In the genomic region with DNA sequence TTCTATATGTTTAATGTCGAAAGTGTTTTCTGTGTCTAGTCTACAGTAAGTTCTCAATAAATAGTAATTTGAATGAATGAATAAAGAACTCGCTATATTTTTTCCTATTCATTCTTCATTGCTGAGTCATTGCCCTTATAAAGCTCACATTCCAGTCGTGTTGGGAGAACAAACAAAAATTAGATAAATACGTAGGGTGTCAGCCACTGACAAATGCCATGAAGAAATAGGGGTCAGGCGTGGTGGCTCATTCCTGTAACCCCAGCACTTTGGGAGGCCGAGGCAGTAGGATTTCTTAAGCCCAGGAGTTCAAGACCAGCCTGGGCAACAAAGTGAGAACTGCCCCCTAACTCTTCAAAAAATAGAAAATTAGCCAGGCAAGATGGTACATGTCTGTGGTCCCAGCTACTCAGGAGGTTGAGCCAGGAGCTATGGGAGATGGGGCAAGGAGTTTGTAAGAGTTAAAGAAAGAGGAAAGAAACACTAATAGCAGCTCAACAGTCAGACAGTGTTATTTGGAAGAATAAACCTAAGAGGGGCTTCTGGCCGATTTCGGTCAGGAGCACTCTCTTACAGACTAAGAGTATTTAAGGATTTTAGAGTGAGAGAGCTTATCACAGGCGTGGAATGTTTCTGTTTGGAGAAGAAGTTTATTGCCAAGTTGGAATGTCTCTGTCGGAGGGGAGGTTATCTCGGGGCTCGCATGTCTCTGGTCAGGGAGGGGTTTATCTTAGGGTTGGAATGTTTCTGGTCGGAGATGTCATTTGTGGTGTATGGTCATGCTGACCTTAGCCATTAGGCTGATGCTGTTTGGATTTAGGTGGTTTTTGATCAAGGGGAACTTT, we compare ENCODE assay signal across 2 cellular contexts.
TF ChIP-seq lines count a peak whose summit lies in the region.

No MANE protein-coding gene starts in this region.

TF ChIP-seq in K562, 482 proteins besides CTCF, POLR2A, EP300 and RAD21 (continues in another document):
- no peak for TF ChIP-seq ARID1B (IDR thresholded peaks at IDR 0.05)
- TF ChIP-seq, protein P1, sequence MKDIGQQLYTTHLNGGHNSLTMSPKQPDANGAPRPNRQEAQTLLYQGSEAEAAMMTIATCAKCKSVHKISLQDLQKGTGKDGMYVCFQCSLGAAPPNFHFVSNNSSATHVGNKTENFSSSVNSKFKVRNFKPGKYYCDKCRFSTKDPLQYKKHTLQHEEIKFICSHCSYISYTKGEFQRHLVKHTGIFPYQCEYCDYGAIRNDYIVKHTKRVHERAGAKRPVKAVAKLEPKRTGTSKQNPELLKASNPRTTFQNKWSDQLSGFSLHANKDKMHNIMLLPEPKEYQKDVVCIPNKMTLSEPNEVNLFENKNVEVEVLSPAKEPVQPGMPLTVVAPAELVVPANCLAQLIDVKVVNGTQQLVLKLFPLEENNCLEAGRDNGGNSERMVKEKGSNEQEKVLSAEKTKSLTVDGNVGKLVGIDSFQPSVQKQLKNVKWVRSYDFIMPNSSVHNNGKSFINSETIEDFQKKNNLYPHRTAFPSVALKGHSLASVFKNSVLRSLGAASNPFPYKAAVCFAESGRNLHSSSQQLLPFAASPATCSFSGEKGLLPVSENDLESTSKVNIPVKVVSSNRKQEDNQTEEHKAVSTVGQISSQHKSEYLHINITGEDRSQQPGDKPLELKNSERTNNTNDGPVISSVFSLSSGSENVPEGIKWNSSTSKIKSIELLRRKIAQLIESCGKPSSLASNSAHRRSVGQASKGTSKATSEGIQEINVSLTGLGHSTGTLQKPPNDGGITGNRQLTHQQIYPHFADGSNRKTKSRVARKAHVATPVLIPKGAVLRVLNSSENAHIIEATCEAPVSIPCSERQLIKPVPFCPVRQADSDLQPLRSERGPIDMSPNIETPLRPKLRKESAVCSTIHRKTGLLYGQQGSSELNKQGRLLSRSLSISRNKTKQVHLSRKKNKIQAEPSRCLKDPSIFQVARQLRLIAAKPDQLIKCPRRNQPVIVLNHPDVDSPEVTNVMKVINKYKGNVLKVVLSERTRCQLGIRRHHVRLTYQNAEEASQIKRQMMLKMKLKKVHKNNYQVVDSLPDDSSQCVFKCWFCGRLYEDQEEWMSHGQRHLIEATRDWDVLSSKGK (CRISPR knock-in tag; IDR thresholded peaks at IDR 0.05) = no peak
- TF ChIP-seq CBX3 (IDR thresholded peaks at IDR 0.05; ENCODE audit: borderline replicate concordance in 1 of 2, low read length in 2 of 2) = peak in 1 of 2 experiments; percentile 78; a peak in 1 of 3 replicates
- TF ChIP-seq NCOR1 (IDR thresholded peaks at IDR 0.05) = no peak
- TF ChIP-seq ZNF57 (CRISPR knock-in tag; IDR thresholded peaks at IDR 0.05) = no peak
- TF ChIP-seq NFE2L1 (tag; IDR thresholded peaks at IDR 0.05; ENCODE audit: borderline replicate concordance, low read depth) = peak; percentile 49; the same call in 1 of the 2 replicates
- TF ChIP-seq, protein P2, sequence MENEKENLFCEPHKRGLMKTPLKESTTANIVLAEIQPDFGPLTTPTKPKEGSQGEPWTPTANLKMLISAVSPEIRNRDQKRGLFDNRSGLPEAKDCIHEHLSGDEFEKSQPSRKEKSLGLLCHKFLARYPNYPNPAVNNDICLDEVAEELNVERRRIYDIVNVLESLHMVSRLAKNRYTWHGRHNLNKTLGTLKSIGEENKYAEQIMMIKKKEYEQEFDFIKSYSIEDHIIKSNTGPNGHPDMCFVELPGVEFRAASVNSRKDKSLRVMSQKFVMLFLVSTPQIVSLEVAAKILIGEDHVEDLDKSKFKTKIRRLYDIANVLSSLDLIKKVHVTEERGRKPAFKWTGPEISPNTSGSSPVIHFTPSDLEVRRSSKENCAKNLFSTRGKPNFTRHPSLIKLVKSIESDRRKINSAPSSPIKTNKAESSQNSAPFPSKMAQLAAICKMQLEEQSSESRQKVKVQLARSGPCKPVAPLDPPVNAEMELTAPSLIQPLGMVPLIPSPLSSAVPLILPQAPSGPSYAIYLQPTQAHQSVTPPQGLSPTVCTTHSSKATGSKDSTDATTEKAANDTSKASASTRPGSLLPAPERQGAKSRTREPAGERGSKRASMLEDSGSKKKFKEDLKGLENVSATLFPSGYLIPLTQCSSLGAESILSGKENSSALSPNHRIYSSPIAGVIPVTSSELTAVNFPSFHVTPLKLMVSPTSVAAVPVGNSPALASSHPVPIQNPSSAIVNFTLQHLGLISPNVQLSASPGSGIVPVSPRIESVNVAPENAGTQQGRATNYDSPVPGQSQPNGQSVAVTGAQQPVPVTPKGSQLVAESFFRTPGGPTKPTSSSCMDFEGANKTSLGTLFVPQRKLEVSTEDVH (IDR thresholded peaks at IDR 0.05; ENCODE audit: low read depth, partially characterized antibody) = no peak
- no peak for TF ChIP-seq KAT8 (IDR thresholded peaks at IDR 0.05; ENCODE audit: low read depth)
- no peak for TF ChIP-seq RB1 (IDR thresholded peaks at IDR 0.05; ENCODE audit: low read depth)
- TF ChIP-seq FIP1L1 (IDR thresholded peaks at IDR 0.05; ENCODE audit: low read depth, low read length, poor library complexity, severe bottlenecking) = no peak
- no peak for TF ChIP-seq ZNF311 (CRISPR knock-in tag; IDR thresholded peaks at IDR 0.05)
- TF ChIP-seq HLTF (IDR thresholded peaks at IDR 0.05) = peak; percentile 98
- TF ChIP-seq ZZZ3 (IDR thresholded peaks at IDR 0.05) = no peak
- TF ChIP-seq, protein P3, sequence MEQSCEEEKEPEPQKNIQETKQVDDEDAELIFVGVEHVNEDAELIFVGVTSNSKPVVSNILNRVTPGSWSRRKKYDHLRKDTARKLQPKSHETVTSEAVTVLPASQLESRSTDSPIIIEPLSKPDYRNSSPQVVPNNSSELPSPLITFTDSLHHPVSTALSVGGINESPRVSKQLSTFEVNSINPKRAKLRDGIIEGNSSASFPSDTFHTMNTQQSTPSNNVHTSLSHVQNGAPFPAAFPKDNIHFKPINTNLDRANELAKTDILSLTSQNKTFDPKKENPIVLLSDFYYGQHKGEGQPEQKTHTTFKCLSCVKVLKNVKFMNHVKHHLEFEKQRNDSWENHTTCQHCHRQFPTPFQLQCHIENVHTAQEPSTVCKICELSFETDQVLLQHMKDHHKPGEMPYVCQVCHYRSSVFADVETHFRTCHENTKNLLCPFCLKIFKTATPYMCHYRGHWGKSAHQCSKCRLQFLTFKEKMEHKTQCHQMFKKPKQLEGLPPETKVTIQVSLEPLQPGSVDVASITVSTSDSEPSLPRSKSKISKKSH (CRISPR knock-in tag; IDR thresholded peaks at IDR 0.05) = no peak
- TF ChIP-seq, protein P4, sequence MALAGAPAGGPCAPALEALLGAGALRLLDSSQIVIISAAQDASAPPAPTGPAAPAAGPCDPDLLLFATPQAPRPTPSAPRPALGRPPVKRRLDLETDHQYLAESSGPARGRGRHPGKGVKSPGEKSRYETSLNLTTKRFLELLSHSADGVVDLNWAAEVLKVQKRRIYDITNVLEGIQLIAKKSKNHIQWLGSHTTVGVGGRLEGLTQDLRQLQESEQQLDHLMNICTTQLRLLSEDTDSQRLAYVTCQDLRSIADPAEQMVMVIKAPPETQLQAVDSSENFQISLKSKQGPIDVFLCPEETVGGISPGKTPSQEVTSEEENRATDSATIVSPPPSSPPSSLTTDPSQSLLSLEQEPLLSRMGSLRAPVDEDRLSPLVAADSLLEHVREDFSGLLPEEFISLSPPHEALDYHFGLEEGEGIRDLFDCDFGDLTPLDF (CRISPR knock-in tag; IDR thresholded peaks at IDR 0.05) = no peak
- TF ChIP-seq RBM14 (IDR thresholded peaks at IDR 0.05; ENCODE audit: borderline replicate concordance, insufficient read depth, low read depth, low read length) = no peak
- peak; percentile 69 for TF ChIP-seq MAFG (tag; conservative IDR thresholded peaks at IDR 0.05)
- no peak for TF ChIP-seq ELF2 (CRISPR knock-in tag; IDR thresholded peaks at IDR 0.05)
- TF ChIP-seq SMC3 (conservative IDR thresholded peaks at IDR 0.05; ENCODE audit: insufficient read depth, low read depth, low read length) = no peak
- no peak for TF ChIP-seq ETS2 (tag; IDR thresholded peaks at IDR 0.05; ENCODE audit: borderline replicate concordance, poor library complexity, severe bottlenecking)
- no peak for TF ChIP-seq SAFB (IDR thresholded peaks at IDR 0.05; ENCODE audit: borderline replicate concordance, low read depth, low read length)

TF ChIP-seq in liver, 16 proteins besides CTCF, POLR2A, EP300 and RAD21:
- no peak for TF ChIP-seq FOXA1 (IDR thresholded peaks at IDR 0.05)
- TF ChIP-seq HNF4A (conservative IDR thresholded peaks at IDR 0.05) = peak in 1 of 2 donors; percentile 25
- TF ChIP-seq JUND (IDR thresholded peaks at IDR 0.05) = peak; percentile 43 to 52
- TF ChIP-seq RXRA (IDR thresholded peaks at IDR 0.05) = peak; percentile 37 to 56
